8 cellular contexts compared by ENCODE assay signal in the genomic region with DNA sequence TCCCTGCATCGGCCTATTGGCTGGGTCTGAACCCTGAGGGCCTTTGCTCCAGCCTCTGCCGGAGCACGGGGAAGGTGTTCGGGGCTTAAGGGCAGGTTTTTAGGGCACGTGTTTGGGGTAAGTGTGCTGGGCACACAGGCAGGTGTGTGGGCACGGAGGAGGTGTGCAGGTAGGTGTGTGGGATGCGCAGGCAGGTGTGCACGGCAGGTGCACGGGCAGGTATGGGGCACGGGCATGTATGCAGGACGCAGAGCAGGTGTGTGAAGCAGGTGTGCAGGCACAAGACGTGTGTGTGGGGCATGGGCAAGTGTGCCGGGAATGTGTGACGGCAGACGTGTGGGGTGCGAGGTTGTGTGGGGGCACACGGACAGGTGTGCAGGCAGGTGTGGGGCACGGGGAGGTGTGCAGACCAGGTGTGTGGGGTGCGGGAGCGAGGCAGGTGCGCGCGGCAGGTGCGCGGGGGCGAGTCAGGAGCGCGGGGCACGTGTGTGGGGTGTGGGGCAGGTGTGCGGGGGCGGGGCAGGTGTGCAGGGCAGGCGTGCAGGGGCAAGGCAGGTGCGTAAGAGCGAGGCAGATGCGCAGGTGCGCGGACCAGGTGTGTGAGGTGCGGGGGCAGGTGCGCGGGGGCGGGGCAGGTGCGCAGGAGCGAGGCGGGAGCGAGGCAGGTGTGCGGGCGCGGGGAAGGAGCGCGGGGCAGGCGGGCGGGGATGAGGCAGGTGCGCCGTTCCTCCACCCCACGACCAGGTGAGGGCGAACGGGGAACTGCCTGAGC. TPM values are rescaled to one million over a fixed set of nuclear protein-coding genes. Genes with fewer than 3 reads are reported as not detected.
DNase-seq lines count a peak whose midpoint lies in the region; TF ChIP-seq lines count a peak whose summit lies in the region.

No MANE protein-coding gene starts in this region.

- H3K27ac ChIP-seq in GM23248 (peak overlapping the region; percentile 53), OCI-LY1 (ENCODE audit: low read depth, low read length, poor library complexity, severe bottlenecking) (peak overlapping the region; percentile 86), osteoblast (ENCODE audit: low read depth, low read length) (peak overlapping the region; percentile 75)

- TF ChIP-seq CTCF in OCI-LY1 (IDR thresholded peaks at IDR 0.05; ENCODE audit: low read length) (no peak), epithelial cell of proximal tubule (conservative IDR thresholded peaks at IDR 0.05; ENCODE audit: low read depth, low read length) (no peak), osteoblast (IDR thresholded peaks at IDR 0.05; ENCODE audit: extremely low read depth, low read depth, low read length) (no peak)

- H3K9me3 ChIP-seq in GM23248 (ENCODE audit: low read depth) (no peaks in the 10 kb centered on the region), OCI-LY1 (ENCODE audit: low read length) (no peaks in the 10 kb centered on the region), osteoblast (ENCODE audit: low read depth, low read length) (no peaks in the 10 kb centered on the region)

- H3K27me3 ChIP-seq in GM23248 (replicated peaks; ENCODE audit: insufficient read depth) (no peaks in the 10 kb centered on the region), OCI-LY1 (ENCODE audit: insufficient read depth, low read length) (no peaks in the 10 kb centered on the region), osteoblast (ENCODE audit: insufficient read depth, low read length) (no peaks in the 10 kb centered on the region)

- H3K9me2 ChIP-seq in GM23248 (ENCODE audit: insufficient read depth) (no peaks in the 10 kb centered on the region), OCI-LY1 (ENCODE audit: low read depth, low read length) (no peaks in the 10 kb centered on the region)

- DNase-seq in GM23248 (peak; percentile 35), epithelial cell of proximal tubule (ENCODE audit: low read depth) (no peak), osteoblast (ENCODE audit: insufficient read length, low spot score, missing footprints) (peak; percentile 37), MV-4-11 (lab: John Stamatoyannopoulos, UW) (no peak), NCI-H446 (lab: John Stamatoyannopoulos, UW) (no peak), C1 segment of cervical spinal cord (lab: John Stamatoyannopoulos, UW) (no peak), HK-2 (ENCODE audit: unreplicated experiment) (no peak)

- WGBS in GM23248 (ENCODE audit: low coverage in 1 of 2, low lambda C conversion rate in 2 of 2, missing lambda C conversion rate in 2 of 2), 2 experiments: 22 to 63% methylated on average over 19 to 57 of the region's 57 CpGs

- H3K36me3 ChIP-seq in GM23248 (ENCODE audit: low read depth) (0 out of 2 replicates have a peak, but pooled peaks cover 4% of the 10 kb centered on the region), OCI-LY1 (ENCODE audit: insufficient read depth, low read length) (peaks cover 12% of the 10 kb centered on the region), osteoblast (ENCODE audit: insufficient read depth, low read length) (peaks cover 4% of the 10 kb centered on the region)

- H4K20me1 ChIP-seq in GM23248 (ENCODE audit: insufficient read depth) (no peaks in the 10 kb centered on the region), OCI-LY1 (ENCODE audit: insufficient read depth, low read length) (no peaks in the 10 kb centered on the region), osteoblast (ENCODE audit: insufficient read depth, low read length) (no peaks in the 10 kb centered on the region)

- H3K4me2 ChIP-seq in GM23248 (ENCODE audit: unreplicated experiment) (peak overlapping the region; percentile 66), OCI-LY1 (ENCODE audit: low read length) (peak overlapping the region; percentile 72), osteoblast (ENCODE audit: insufficient read depth, low read length) (peak overlapping the region; percentile 84)

- H2AFZ ChIP-seq in GM23248: peak overlapping the region; percentile 59
- no peak overlapping the region for H2AFZ ChIP-seq in OCI-LY1 (ENCODE audit: low read length)
- H2AFZ ChIP-seq in osteoblast (ENCODE audit: low read length): peak overlapping the region; percentile 81

- peaks cover 12% of the 10 kb centered on the region; the same call in 1 of the 2 replicates for H3K79me2 ChIP-seq in GM23248 (ENCODE audit: insufficient read depth)
- H3K79me2 ChIP-seq in OCI-LY1 (ENCODE audit: insufficient read depth, low read length): no peaks in the 10 kb centered on the region
- no peaks in the 10 kb centered on the region for H3K79me2 ChIP-seq in osteoblast (ENCODE audit: insufficient read depth, low read length)

- H3K4me3 ChIP-seq in GM23248 (peak overlapping the region; percentile 75), OCI-LY1 (ENCODE audit: low read depth, low read length, poor library complexity, severe bottlenecking) (peak overlapping the region; percentile 62), epithelial cell of proximal tubule (ENCODE audit: low read depth, low read length) (peak overlapping the region; percentile 82), osteoblast (ENCODE audit: insufficient read depth, low read length) (peak overlapping the region; percentile 84)

- H3K4me1 ChIP-seq in GM23248 (ENCODE audit: insufficient read depth) (peaks cover 26% of the 10 kb centered on the region), OCI-LY1 (ENCODE audit: insufficient read depth, low read length, severe bottlenecking) (peaks cover 43% of the 10 kb centered on the region), osteoblast (ENCODE audit: insufficient read depth, low read length) (peaks cover 13% of the 10 kb centered on the region)

- in situ Hi-C loops in GM23248 (cut with MboI): no loop called here

- peaks cover 30% of the 10 kb centered on the region for H3F3A ChIP-seq in GM23248 (ENCODE audit: insufficient read depth)
- peaks cover 4% of the 10 kb centered on the region; the same call in 1 of the 2 replicates for H3F3A ChIP-seq in OCI-LY1 (ENCODE audit: insufficient read depth, low read length)

- H3K9ac ChIP-seq in GM23248 (peak overlapping the region; percentile 80), OCI-LY1 (ENCODE audit: low read length) (peak overlapping the region; percentile 65)

RNA-seq across cellular contexts. Expression of a gene that starts 28.6 kb away (rescaled TPM):
- 305 and 319 TPM in 2 replicates for total RNA-seq in GM23248 (2014; rRNA removed; shearing (Covaris generic))
- polyA plus RNA-seq in GM23248 (2016; fragmentation: Nextera tagmentation; extraction: Ambion mirVana): 26.5 and 28.4 TPM in 2 replicates
- total RNA-seq in epithelial cell of proximal tubule (11.9 and 12.3 TPM in 2 replicates), osteoblast (137 and 140 TPM in 2 replicates)

Comparison
In these comparisons a context has a peak if more than half of its experiments do, and no peak if none do; other contexts are left out.
1. DNase-seq: peak in GM23248 (single experiment) and osteoblast (single experiment); none in epithelial cell of proximal tubule (single experiment), MV-4-11 (single experiment), NCI-H446 (0 of 2), C1 segment of cervical spinal cord (0 of 14) and HK-2 (single experiment).
2. RNA of a gene that starts 28.6 kb away (total RNA-seq): 305 to 319 TPM in GM23248 and 137 to 140 TPM in osteoblast; 11.9 to 12.3 TPM in epithelial cell of proximal tubule; every median in the first group is over 10 times any median in the second.
3. Peak in every context shown above with its lines, with median percentiles within 50 percentile points of each other: H3K27ac ChIP-seq, H3K4me2 ChIP-seq and H3K4me3 ChIP-seq.